ENCODE assay signal across 7 cellular contexts in the genomic region with DNA sequence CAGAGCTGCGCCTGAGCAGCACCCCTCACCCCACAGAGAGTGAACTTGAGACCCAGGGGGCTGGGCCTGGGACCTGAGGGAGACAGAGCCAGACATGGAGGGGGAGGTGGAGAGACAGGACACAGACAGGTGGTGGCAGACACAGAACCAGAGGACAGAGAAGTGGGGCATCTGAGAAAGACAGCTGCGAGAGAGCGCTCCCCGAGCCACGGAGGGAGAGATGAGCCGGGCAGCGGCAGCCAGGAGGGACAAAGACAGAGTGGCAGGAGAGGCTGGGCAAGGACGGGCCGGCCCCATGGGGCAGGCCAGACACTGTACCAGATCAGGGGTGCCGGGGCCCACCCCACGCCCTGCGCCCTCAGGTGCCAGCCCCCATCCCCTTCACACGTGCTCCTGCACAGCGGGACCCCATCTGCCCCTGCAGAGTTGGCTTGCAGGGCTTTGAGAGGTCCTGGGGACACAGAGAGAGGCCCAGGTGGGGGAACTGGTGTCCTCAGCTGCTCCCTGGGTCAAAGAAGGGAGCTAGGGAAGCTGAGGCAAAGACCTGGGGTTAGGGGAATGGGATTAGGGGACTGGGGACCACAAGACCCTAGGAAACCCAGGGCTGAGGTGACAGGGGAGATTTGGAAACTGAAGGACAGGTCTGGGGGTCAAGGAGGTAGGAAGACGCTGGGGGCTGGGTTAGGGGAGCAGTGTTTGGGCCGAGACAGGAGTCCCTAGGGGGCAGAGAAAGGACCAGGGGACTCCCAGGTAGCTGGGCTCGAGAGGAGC. TPM values are rescaled to one million over a fixed set of nuclear protein-coding genes. Genes with fewer than 3 reads are reported as not detected.
DNase-seq lines count a peak whose midpoint lies in the region; ATAC-seq and TF ChIP-seq lines count a peak whose summit lies in the region.
"Had no signal": no experiment of that assay in that cellular context is flagged by ENCODE, and none has a peak within 500 bp of the region (broad histone marks: within the 10 kb centered on the region; RNA-seq: fewer than 3 reads in every experiment).

No MANE protein-coding gene starts in this region.

- no peaks in the 10 kb centered on the region; the same call in 2 of the 3 replicates for H3K36me3 Mint-ChIP-seq in GM23338 (ENCODE audit: low read depth)
- H3K36me3 Mint-ChIP-seq in neural crest cell (ENCODE audit: low read depth): no peaks in the 10 kb centered on the region

- peak; percentile 20 for ATAC-seq in GM23338
- no peak for ATAC-seq in GM18517 (IDR thresholded peaks at IDR 0.05; ENCODE audit: unreplicated experiment)
- no peak for ATAC-seq in HG03045 (IDR thresholded peaks at IDR 0.05; ENCODE audit: unreplicated experiment)

- H3K4me1 Mint-ChIP-seq in GM23338 (peaks cover 25% of the 10 kb centered on the region), neural crest cell (peaks cover 26% of the 10 kb centered on the region)

- H3K4me3 ChIP-seq in GM23338 (peak overlapping the region; percentile 55), breast epithelium (peak overlapping the region; percentile 18 to 70 (median 52))

- no peak overlapping the region for H2AFZ ChIP-seq in GM23338

- H3K4me1 ChIP-seq in GM23338 (ENCODE audit: insufficient read depth): peaks cover 19% of the 10 kb centered on the region; the same call in 1 of the 2 replicates
- H3K4me1 ChIP-seq in breast epithelium: peaks cover 0 to 3% of the 10 kb centered on the region in 2 donors

- H3K4me2 ChIP-seq in GM23338: peak overlapping the region; percentile 84

- H3K27ac Mint-ChIP-seq in GM23338 (no peak overlapping the region), neural crest cell (ENCODE audit: unreplicated experiment) (no peak overlapping the region)

- no peak overlapping the region for H3K27ac ChIP-seq in GM23338 (ENCODE audit: low read depth)
- H3K27ac ChIP-seq in breast epithelium: no peak overlapping the region

- H3K27me3 ChIP-seq in GM23338 (ENCODE audit: insufficient read depth): peaks cover 38% of the 10 kb centered on the region
- H3K27me3 ChIP-seq in breast epithelium: no peaks in the 10 kb centered on the region

- no peak for TF ChIP-seq POLR2A in breast epithelium (IDR thresholded peaks at IDR 0.05)

- H3K36me3 ChIP-seq in GM23338 (ENCODE audit: insufficient read depth) (no peaks in the 10 kb centered on the region), breast epithelium (no peaks in the 10 kb centered on the region)

- H3K4me3 Mint-ChIP-seq in GM23338: peak overlapping the region; percentile 74
- H3K4me3 Mint-ChIP-seq in neural crest cell: peak overlapping the region; percentile 79

- H3K27me3 Mint-ChIP-seq in GM23338 (ENCODE audit: insufficient read depth, low read depth, poor library complexity): peaks cover 28% of the 10 kb centered on the region
- peaks cover 33% of the 10 kb centered on the region for H3K27me3 Mint-ChIP-seq in neural crest cell (ENCODE audit: low read depth)

- H3K9me3 ChIP-seq in breast epithelium: no peaks in the 10 kb centered on the region

- H3K9me2 ChIP-seq in GM23338 (ENCODE audit: insufficient read depth): no peaks in the 10 kb centered on the region

- H4K20me1 ChIP-seq in GM23338 (replicated peaks; ENCODE audit: insufficient read depth): no peaks in the 10 kb centered on the region

- TF ChIP-seq CTCF in GM23338 (conservative IDR thresholded peaks at IDR 0.05; ENCODE audit: low read depth in 2 of 2) (no peak), breast epithelium (IDR thresholded peaks at IDR 0.05) (no peak), neural crest cell (conservative IDR thresholded peaks at IDR 0.05) (no peak)

- H3K79me2 ChIP-seq in GM23338 (replicated peaks; ENCODE audit: insufficient read depth): no peaks in the 10 kb centered on the region

- intact Hi-C loops in breast epithelium (cut with DNase I; ENCODE audit: low total_unique reads): no loop called here

- no peaks in the 10 kb centered on the region; the same call in 2 of the 3 replicates for H3K9me3 Mint-ChIP-seq in GM23338
- H3K9me3 Mint-ChIP-seq in neural crest cell: no peaks in the 10 kb centered on the region

- peaks cover 9% of the 10 kb centered on the region; the same call in 1 of the 2 replicates for H3F3A ChIP-seq in GM23338 (replicated peaks; ENCODE audit: low read depth)

- DNase-seq in GM23338 (ENCODE audit: low spot score) (no peak), breast epithelium (ENCODE audit: low spot score in 2 of 2) (no peak), neural crest cell (ENCODE audit: low read depth, low spot score) (no peak), RPMI8226 (no peak)

TF ChIP-seq in GM23338, 12 proteins besides CTCF, POLR2A, EP300 and RAD21 (continues in another document):
- TF ChIP-seq ZNF331 (CRISPR knock-in tag; IDR thresholded peaks at IDR 0.05; ENCODE audit: low read depth): no peak
- TF ChIP-seq EZH2phosphoT487 (IDR thresholded peaks at IDR 0.05; ENCODE audit: unreplicated experiment): no peak
- TF ChIP-seq CREB1 (CRISPR knock-in tag; IDR thresholded peaks at IDR 0.05; ENCODE audit: low read depth): no peak
- TF ChIP-seq, protein P1, sequence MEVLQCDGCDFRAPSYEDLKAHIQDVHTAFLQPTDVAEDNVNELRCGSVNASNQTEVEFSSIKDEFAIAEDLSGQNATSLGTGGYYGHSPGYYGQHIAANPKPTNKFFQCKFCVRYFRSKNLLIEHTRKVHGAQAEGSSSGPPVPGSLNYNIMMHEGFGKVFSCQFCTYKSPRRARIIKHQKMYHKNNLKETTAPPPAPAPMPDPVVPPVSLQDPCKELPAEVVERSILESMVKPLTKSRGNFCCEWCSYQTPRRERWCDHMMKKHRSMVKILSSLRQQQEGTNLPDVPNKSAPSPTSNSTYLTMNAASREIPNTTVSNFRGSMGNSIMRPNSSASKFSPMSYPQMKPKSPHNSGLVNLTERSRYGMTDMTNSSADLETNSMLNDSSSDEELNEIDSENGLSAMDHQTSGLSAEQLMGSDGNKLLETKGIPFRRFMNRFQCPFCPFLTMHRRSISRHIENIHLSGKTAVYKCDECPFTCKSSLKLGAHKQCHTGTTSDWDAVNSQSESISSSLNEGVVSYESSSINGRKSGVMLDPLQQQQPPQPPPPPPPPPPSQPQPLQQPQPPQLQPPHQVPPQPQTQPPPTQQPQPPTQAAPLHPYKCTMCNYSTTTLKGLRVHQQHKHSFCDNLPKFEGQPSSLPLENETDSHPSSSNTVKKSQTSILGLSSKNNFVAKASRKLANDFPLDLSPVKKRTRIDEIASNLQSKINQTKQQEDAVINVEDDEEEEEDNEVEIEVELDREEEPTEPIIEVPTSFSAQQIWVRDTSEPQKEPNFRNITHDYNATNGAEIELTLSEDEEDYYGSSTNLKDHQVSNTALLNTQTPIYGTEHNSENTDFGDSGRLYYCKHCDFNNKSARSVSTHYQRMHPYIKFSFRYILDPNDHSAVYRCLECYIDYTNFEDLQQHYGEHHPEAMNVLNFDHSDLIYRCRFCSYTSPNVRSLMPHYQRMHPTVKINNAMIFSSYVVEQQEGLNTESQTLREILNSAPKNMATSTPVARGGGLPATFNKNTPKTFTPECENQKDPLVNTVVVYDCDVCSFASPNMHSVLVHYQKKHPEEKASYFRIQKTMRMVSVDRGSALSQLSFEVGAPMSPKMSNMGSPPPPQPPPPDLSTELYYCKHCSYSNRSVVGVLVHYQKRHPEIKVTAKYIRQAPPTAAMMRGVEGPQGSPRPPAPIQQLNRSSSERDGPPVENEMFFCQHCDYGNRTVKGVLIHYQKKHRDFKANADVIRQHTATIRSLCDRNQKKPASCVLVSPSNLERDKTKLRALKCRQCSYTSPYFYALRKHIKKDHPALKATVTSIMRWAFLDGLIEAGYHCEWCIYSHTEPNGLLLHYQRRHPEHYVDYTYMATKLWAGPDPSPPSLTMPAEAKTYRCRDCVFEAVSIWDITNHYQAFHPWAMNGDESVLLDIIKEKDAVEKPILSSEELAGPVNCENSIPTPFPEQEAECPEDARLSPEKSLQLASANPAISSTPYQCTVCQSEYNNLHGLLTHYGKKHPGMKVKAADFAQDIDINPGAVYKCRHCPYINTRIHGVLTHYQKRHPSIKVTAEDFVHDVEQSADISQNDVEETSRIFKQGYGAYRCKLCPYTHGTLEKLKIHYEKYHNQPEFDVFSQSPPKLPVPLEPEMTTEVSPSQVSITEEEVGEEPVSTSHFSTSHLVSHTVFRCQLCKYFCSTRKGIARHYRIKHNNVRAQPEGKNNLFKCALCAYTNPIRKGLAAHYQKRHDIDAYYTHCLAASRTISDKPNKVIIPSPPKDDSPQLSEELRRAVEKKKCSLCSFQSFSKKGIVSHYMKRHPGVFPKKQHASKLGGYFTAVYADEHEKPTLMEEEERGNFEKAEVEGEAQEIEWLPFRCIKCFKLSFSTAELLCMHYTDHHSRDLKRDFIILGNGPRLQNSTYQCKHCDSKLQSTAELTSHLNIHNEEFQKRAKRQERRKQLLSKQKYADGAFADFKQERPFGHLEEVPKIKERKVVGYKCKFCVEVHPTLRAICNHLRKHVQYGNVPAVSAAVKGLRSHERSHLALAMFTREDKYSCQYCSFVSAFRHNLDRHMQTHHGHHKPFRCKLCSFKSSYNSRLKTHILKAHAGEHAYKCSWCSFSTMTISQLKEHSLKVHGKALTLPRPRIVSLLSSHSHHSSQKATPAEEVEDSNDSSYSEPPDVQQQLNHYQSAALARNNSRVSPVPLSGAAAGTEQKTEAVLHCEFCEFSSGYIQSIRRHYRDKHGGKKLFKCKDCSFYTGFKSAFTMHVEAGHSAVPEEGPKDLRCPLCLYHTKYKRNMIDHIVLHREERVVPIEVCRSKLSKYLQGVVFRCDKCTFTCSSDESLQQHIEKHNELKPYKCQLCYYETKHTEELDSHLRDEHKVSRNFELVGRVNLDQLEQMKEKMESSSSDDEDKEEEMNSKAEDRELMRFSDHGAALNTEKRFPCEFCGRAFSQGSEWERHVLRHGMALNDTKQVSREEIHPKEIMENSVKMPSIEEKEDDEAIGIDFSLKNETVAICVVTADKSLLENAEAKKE (CRISPR knock-in tag; IDR thresholded peaks at IDR 0.05): no peak

RNA-seq across cellular contexts. Expression of a gene that starts 0.7 kb away (rescaled TPM):
- total RNA-seq in GM23338 (2014; rRNA removed; shearing (Covaris generic)): 1.7 and 2.0 TPM in 2 replicates
- 0.28 and 1.0 TPM in 2 replicates for polyA plus RNA-seq in GM23338 (2016; fragmentation: Nextera tagmentation; extraction: Ambion mirVana)
- total RNA-seq in breast epithelium (under 1 TPM in 2 of 3 donors, not detected in 1; 0.59 to 0.96 TPM), neural crest cell (26.8 and 28.7 TPM in 2 replicates)

RNA-seq across cellular contexts. Expression of a gene that starts 16.3 kb away (rescaled TPM):
- 0.35 and 0.62 TPM in 2 replicates for total RNA-seq in GM23338 (2014; rRNA removed; shearing (Covaris generic))
- 0.82 and 1.4 TPM in 2 replicates for polyA plus RNA-seq in GM23338 (2016; fragmentation: Nextera tagmentation; extraction: Ambion mirVana)
- total RNA-seq in breast epithelium (1 to 10 TPM in 1 of 3 donors, not detected in 2; 2.0 TPM), neural crest cell (0.86 and 1.2 TPM in 2 replicates)
- total RNA-seq: HT1080 had no signal

RNA-seq across cellular contexts. Expression of a gene that starts 31.2 kb away (rescaled TPM):
- total RNA-seq in GM23338 (2014; rRNA removed; shearing (Covaris generic)): 11.7 and 13.6 TPM in 2 replicates
- polyA plus RNA-seq in GM23338 (2016; fragmentation: Nextera tagmentation; extraction: Ambion mirVana): 8.8 and 11.2 TPM in 2 replicates
- 100 to 1,000 TPM in 1 of 3 donors, 10 to 100 TPM in 2; 26.9 to 109 (median 94.8) TPM for total RNA-seq in breast epithelium
- 2.7 and 2.8 TPM in 2 replicates for total RNA-seq in neural crest cell

RNA-seq across cellular contexts. Expression of a gene that starts 52.6 kb away (rescaled TPM):
- 60.5 and 65.2 TPM in 2 replicates for total RNA-seq in GM23338 (2014; rRNA removed; shearing (Covaris generic))
- 21.9 and 30.6 TPM in 2 replicates for polyA plus RNA-seq in GM23338 (2016; fragmentation: Nextera tagmentation; extraction: Ambion mirVana)
- 10 to 100 TPM; 25.0 to 49.0 (median 29.5) TPM for total RNA-seq in breast epithelium
- total RNA-seq in neural crest cell: 55.0 and 55.7 TPM in 2 replicates

RNA-seq across cellular contexts. Expression of a gene that starts 52.9 kb away (rescaled TPM):
- total RNA-seq in GM23338 (2014; rRNA removed; shearing (Covaris generic)): 158 and 182 TPM in 2 replicates
- polyA plus RNA-seq in GM23338 (2016; fragmentation: Nextera tagmentation; extraction: Ambion mirVana): 132 and 134 TPM in 2 replicates
- total RNA-seq in breast epithelium (10 to 100 TPM; 53.8 to 67.5 (median 67.2) TPM), neural crest cell (140 and 145 TPM in 2 replicates)
